In the genomic region with DNA sequence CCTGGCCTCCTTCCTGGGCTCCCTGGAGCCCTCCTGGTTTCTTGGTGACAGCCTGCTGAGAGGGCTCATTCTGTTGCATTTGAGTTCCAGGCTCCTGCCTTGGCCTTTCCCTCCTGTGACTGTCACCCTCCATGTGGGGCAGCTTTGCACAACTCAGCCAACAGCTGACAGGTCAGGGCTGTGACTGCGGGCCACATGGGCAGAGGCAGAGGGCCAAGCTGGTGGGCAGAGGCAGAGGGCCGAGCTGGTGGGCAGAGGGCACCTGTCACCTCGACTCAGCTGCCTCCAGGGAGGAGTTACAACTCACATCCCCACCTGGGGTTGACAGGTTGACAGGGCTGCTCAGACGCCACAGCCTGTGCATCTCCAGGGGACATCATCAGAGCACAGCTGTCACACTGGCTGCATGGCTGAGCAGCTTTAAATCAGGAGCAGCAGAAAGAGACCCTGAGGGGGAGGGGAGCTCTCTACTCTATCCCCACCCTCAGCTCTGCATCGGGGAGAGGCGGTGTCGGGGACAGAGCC, we compare ENCODE assay signal across 24 cellular contexts. TPM values are rescaled to one million over a fixed set of nuclear protein-coding genes. Genes with fewer than 3 reads are reported as not detected.
DNase-seq lines count a peak whose midpoint lies in the region; ATAC-seq, FAIRE-seq and TF ChIP-seq lines count a peak whose summit lies in the region.
"Had no signal": no experiment of that assay in that cellular context is flagged by ENCODE, and none has a peak within 500 bp of the region (broad histone marks: within the 10 kb centered on the region; RNA-seq: fewer than 3 reads in every experiment).

No MANE protein-coding gene starts in this region.

- H3K9me3 Mint-ChIP-seq in activated CD4-positive, alpha-beta T cell treated with anti-CD3 and anti-CD28 coated beads, Interleukin-2, amount 10 ng/mL, durations not matched to agents 7 days and 5 days, result no peaks in the 10 kb centered on the region
- no peaks in the 10 kb centered on the region for H3K9me3 Mint-ChIP-seq in stimulated activated memory B cell treated with anti-CD40 and anti-IgM and Interleukin-4, amounts not matched to agents 10 μg/mL and 1 μg/mL and 100 μg/mL, for 72 hours
- H3K9me3 Mint-ChIP-seq in effector memory CD8-positive, alpha-beta T cell, result no peaks in the 10 kb centered on the region
- H3K9me3 Mint-ChIP-seq: dendritic cell treated with granulocyte-macrophage colony-stimulating factor and Interleukin-4, amounts not matched to agents 40 ng/mL and 50 ng/mL, for 4 days; stimulated activated naive CD8-positive, alpha-beta T cell treated with anti-CD3 and anti-CD28 coated beads, Interleukin-15, Interleukin-2, amounts not matched to agents 100 ng/mL and 50 ng/mL, for 24 hours had no signal

- in situ Hi-C loops in K562 (cut with MboI), result no loop called here

- H4K20me1 ChIP-seq in K562 (replicated peaks; ENCODE audit: control insufficient read depth, insufficient read depth, low read length), result peaks cover 5% of the 10 kb centered on the region

- no peak for FAIRE-seq in K562 (lab: Jason Lieb, UNC)
- FAIRE-seq: A549, islet of Langerhans had no signal

- WGBS in K562 (ENCODE audit: insufficient coverage, low coverage, missing lambda C conversion rate), result under 1% methylated on average over 7 of the region's 7 CpGs

- H3K4me3 ChIP-seq in K562, result no peak overlapping the region
- H3K4me3 ChIP-seq: A549, hepatocyte, lung, MG63, sigmoid colon, upper lobe of left lung had no signal

- no peak overlapping the region; a peak in 1 of 4 replicates for H3K9ac ChIP-seq in K562 (ENCODE audit: insufficient read depth in 1 of 2, low read depth in 2 of 2, low read length in 2 of 2)
- H3K9ac ChIP-seq: parathyroid adenoma had no signal

- TF ChIP-seq CTCF in K562 (IDR thresholded peaks at IDR 0.05 in 2 of 3, conservative IDR thresholded peaks at IDR 0.05 in 1 of 3; ENCODE audit: insufficient read depth in 2 of 3, low read depth in 1 of 3, low read length in 3 of 3), result no peak

- H3K27ac ChIP-seq in K562 (ENCODE audit: extremely low read depth, low read depth, low read length), result no peak overlapping the region
- H3K27ac ChIP-seq: A549, brain microvascular endothelial cell, C4-2B, hepatocyte, parathyroid adenoma, sigmoid colon, upper lobe of left lung had no signal

- H3K27me3 ChIP-seq in K562 (ENCODE audit: control insufficient read depth in 2 of 2, insufficient read depth in 2 of 2, low read length in 2 of 2), result peaks cover 16 to 27% of the 10 kb centered on the region in 2 experiments
- H3K27me3 ChIP-seq: brain microvascular endothelial cell, hepatocyte, MG63, sigmoid colon, upper lobe of left lung had no signal

- H3K9me3 ChIP-seq in K562 (replicated peaks; ENCODE audit: control insufficient read depth, insufficient read depth, low read depth, low read length), result no peaks in the 10 kb centered on the region
- H3K9me3 ChIP-seq: A549, MG63, sigmoid colon, upper lobe of left lung had no signal

- TF ChIP-seq POLR2A in K562 (conservative IDR thresholded peaks at IDR 0.05), result no peak

- no peak overlapping the region for H3K4me3 Mint-ChIP-seq in activated CD4-positive, alpha-beta T cell treated with anti-CD3 and anti-CD28 coated beads, Interleukin-2, amount 10 ng/mL, durations not matched to agents 7 days and 5 days
- no peak overlapping the region for H3K4me3 Mint-ChIP-seq in stimulated activated memory B cell treated with anti-CD40 and anti-IgM and Interleukin-4, amounts not matched to agents 10 μg/mL and 1 μg/mL and 100 μg/mL, for 72 hours
- H3K4me3 Mint-ChIP-seq in effector memory CD8-positive, alpha-beta T cell, result no peak overlapping the region
- H3K4me3 Mint-ChIP-seq: dendritic cell treated with granulocyte-macrophage colony-stimulating factor and Interleukin-4, amounts not matched to agents 40 ng/mL and 50 ng/mL, for 4 days; stimulated activated naive CD8-positive, alpha-beta T cell treated with anti-CD3 and anti-CD28 coated beads, Interleukin-15, Interleukin-2, amounts not matched to agents 100 ng/mL and 50 ng/mL, for 24 hours had no signal

- H3K36me3 ChIP-seq in K562 (ENCODE audit: control insufficient read depth, insufficient read depth, low read length), result no peaks in the 10 kb centered on the region
- H3K36me3 ChIP-seq: brain microvascular endothelial cell, MG63, sigmoid colon, upper lobe of left lung had no signal

- H3K36me3 Mint-ChIP-seq in activated CD4-positive, alpha-beta T cell treated with anti-CD3 and anti-CD28 coated beads, Interleukin-2, amount 10 ng/mL, durations not matched to agents 7 days and 5 days (ENCODE audit: low read depth), result peaks cover 43% of the 10 kb centered on the region
- no peaks in the 10 kb centered on the region for H3K36me3 Mint-ChIP-seq in stimulated activated memory B cell treated with anti-CD40 and anti-IgM and Interleukin-4, amounts not matched to agents 10 μg/mL and 1 μg/mL and 100 μg/mL, for 72 hours
- peaks cover 6% of the 10 kb centered on the region for H3K36me3 Mint-ChIP-seq in effector memory CD8-positive, alpha-beta T cell (ENCODE audit: insufficient read depth)

- H3K79me2 ChIP-seq in K562 (ENCODE audit: control insufficient read depth, insufficient read depth, low read length), result no peaks in the 10 kb centered on the region
- H3K79me2 ChIP-seq: hepatocyte, parathyroid adenoma had no signal

- CTCF ChIA-PET in activated CD4-positive, alpha-beta T cell treated with anti-CD3 and anti-CD28 coated beads, Interleukin-2, amount 10 ng/mL, durations not matched to agents 7 days and 5 days (lab: Charles Lee), result interaction anchor here (1.1 to 1.6 kb wide), 2 partner anchors 14 to 21 kb away, joined by 3 read pairs; partner anchors contain the start of gene ANTXRL
- CTCF ChIA-PET in K562 (lab: Yijun Ruan, JAX; ENCODE audit: low intra/inter-chr PET ratio), result no interaction called here

- H2AFZ ChIP-seq in K562 (ENCODE audit: low read depth, low read length), result no peak overlapping the region
- H2AFZ ChIP-seq: hepatocyte, parathyroid adenoma had no signal

- peaks cover 36% of the 10 kb centered on the region for H3K4me1 Mint-ChIP-seq in activated CD4-positive, alpha-beta T cell treated with anti-CD3 and anti-CD28 coated beads, Interleukin-2, amount 10 ng/mL, durations not matched to agents 7 days and 5 days
- peaks cover 16% of the 10 kb centered on the region for H3K4me1 Mint-ChIP-seq in stimulated activated memory B cell treated with anti-CD40 and anti-IgM and Interleukin-4, amounts not matched to agents 10 μg/mL and 1 μg/mL and 100 μg/mL, for 72 hours
- peaks cover 12 to 17% of the 10 kb centered on the region in 2 donors for H3K4me1 Mint-ChIP-seq in effector memory CD8-positive, alpha-beta T cell (ENCODE audit: low read depth in 2 of 2)

- ATAC-seq in K562 (peak; percentile 10; the same call in 1 of the 3 replicates), HG02571 (IDR thresholded peaks at IDR 0.05; ENCODE audit: unreplicated experiment) (no peak)
- peak; percentile 3 for ATAC-seq in stimulated activated memory B cell treated with anti-CD40 and anti-IgM and Interleukin-4, amounts not matched to agents 10 μg/mL and 1 μg/mL and 100 μg/mL, for 72 hours
- no peak for ATAC-seq in effector memory CD8-positive, alpha-beta T cell (replicated peaks)

- peaks cover 3 to 10% of the 10 kb centered on the region in 2 experiments; a peak in 4 of 5 replicates for H3K4me1 ChIP-seq in K562 (replicated peaks in 1 of 2; ENCODE audit: control insufficient read depth in 2 of 2, insufficient read depth in 2 of 2, low read length in 2 of 2)
- H3K4me1 ChIP-seq: A549, parathyroid adenoma, sigmoid colon, upper lobe of left lung had no signal

- TF ChIP-seq RAD21 in K562 (CRISPR knock-in tag; conservative IDR thresholded peaks at IDR 0.05 in 1 of 2, IDR thresholded peaks at IDR 0.05 in 1 of 2), result no peak

- TF ChIP-seq EP300 in K562 (IDR thresholded peaks at IDR 0.05; ENCODE audit: low read length), result no peak

- no peaks in the 10 kb centered on the region for H3K27me3 Mint-ChIP-seq in activated CD4-positive, alpha-beta T cell treated with anti-CD3 and anti-CD28 coated beads, Interleukin-2, amount 10 ng/mL, durations not matched to agents 7 days and 5 days
- H3K27me3 Mint-ChIP-seq in stimulated activated memory B cell treated with anti-CD40 and anti-IgM and Interleukin-4, amounts not matched to agents 10 μg/mL and 1 μg/mL and 100 μg/mL, for 72 hours, result no peaks in the 10 kb centered on the region
- H3K27me3 Mint-ChIP-seq in effector memory CD8-positive, alpha-beta T cell, result no peaks in the 10 kb centered on the region
- H3K27me3 Mint-ChIP-seq: dendritic cell treated with granulocyte-macrophage colony-stimulating factor and Interleukin-4, amounts not matched to agents 40 ng/mL and 50 ng/mL, for 4 days; stimulated activated naive CD8-positive, alpha-beta T cell treated with anti-CD3 and anti-CD28 coated beads, Interleukin-15, Interleukin-2, amounts not matched to agents 100 ng/mL and 50 ng/mL, for 24 hours had no signal

- H3K27ac Mint-ChIP-seq in activated CD4-positive, alpha-beta T cell treated with anti-CD3 and anti-CD28 coated beads, Interleukin-2, amount 10 ng/mL, durations not matched to agents 7 days and 5 days, result peak overlapping the region; percentile 38
- no peak overlapping the region for H3K27ac Mint-ChIP-seq in stimulated activated memory B cell treated with anti-CD40 and anti-IgM and Interleukin-4, amounts not matched to agents 10 μg/mL and 1 μg/mL and 100 μg/mL, for 72 hours
- H3K27ac Mint-ChIP-seq in effector memory CD8-positive, alpha-beta T cell, result no peak overlapping the region
- H3K27ac Mint-ChIP-seq: dendritic cell treated with granulocyte-macrophage colony-stimulating factor and Interleukin-4, amounts not matched to agents 40 ng/mL and 50 ng/mL, for 4 days; stimulated activated naive CD8-positive, alpha-beta T cell treated with anti-CD3 and anti-CD28 coated beads, Interleukin-15, Interleukin-2, amounts not matched to agents 100 ng/mL and 50 ng/mL, for 24 hours had no signal

- DNase-seq in activated CD4-positive, alpha-beta T cell treated with anti-CD3 and anti-CD28 coated beads, Interleukin-2, amount 10 ng/mL, durations not matched to agents 7 days and 5 days, result no peak
- no peak for DNase-seq in activated CD4-positive, alpha-beta T cell treated with anti-CD3 and anti-CD28 coated beads for 4 hours
- peak; percentile 65 for DNase-seq in NAMALWA (ENCODE audit: low spot score)
- no peak for DNase-seq in K562 (ENCODE audit: extremely low read depth in 1 of 4, low spot score in 3 of 4)
- DNase-seq in DMS114 treated with DMSO at 0.1 percent for 48 hours (lab: John Stamatoyannopoulos, UW; ENCODE audit: unreplicated experiment), result no peak
- no peak for DNase-seq in effector memory CD8-positive, alpha-beta T cell
- DNase-seq: brain microvascular endothelial cell, IMR-90, MG63, NCI-H187, NCI-H446 treated with DMSO at 0.1 percent for 48 hours, sigmoid colon had no signal

- no TSS peak for BruUV-seq in K562 (replicated peaks; lab: Mats Ljungman, UMichigan)

- H3K4me2 ChIP-seq in K562 (ENCODE audit: insufficient read depth, low read length), result no peak overlapping the region
- H3K4me2 ChIP-seq: A549, hepatocyte had no signal

- POLR2A ChIA-PET in activated CD4-positive, alpha-beta T cell treated with anti-CD3 and anti-CD28 coated beads, Interleukin-2, amount 10 ng/mL, durations not matched to agents 7 days and 5 days (lab: Charles Lee), result interaction anchor here (0.6 kb wide), 1 partner anchor 322 kb away, joined by 4 read pairs; no protein-coding TSS in a partner anchor
- POLR2A ChIA-PET in K562 (lab: Yijun Ruan, JAX), result interaction anchor here (0.6 to 1.1 kb wide), 4 partner anchors 11 to 1656 kb away, joined by 3 read pairs; no protein-coding TSS in a partner anchor

- intact Hi-C loops in K562 (cut with micrococcal nuclease), result no loop called here

- peaks cover 2% of the 10 kb centered on the region for H3K9me1 ChIP-seq in K562 (ENCODE audit: control insufficient read depth, insufficient read depth, low read length)

RNA-seq across cellular contexts. Expression of gene ANTXRL, which starts 20.8 kb away (rescaled TPM):
- under 1 TPM; 0.52 to 0.57 TPM for total RNA-seq in activated CD4-positive, alpha-beta T cell treated with anti-CD3 and anti-CD28 coated beads, Interleukin-2, amount 10 ng/mL, durations not matched to agents 7 days and 5 days
- not detected in 2 replicates for total RNA-seq in K562 (2011; cell fraction: chromatin; rRNA removed; ENCODE audit: low replicate concordance)
- total RNA-seq in K562 (2011; cell fraction: nucleolus; rRNA removed), result not detected in 2 replicates
- not detected in 2 replicates for total RNA-seq in K562 (2011; cell fraction: nucleoplasm; rRNA removed)
- total RNA-seq in K562 (2014; rRNA removed), result not detected in 2 replicates
- total RNA-seq in K562 (2014; rRNA removed; fragmentation: Illumina TruSeq; extraction: Trizol), result not detected in 2 replicates
- not detected in 2 replicates for total RNA-seq in K562 (2015; rRNA removed; fragmentation: Illumina TruSeq; extraction: Trizol)
- not detected in 2 replicates for total RNA-seq in K562 (2021)
- not detected in 2 replicates for polyA plus RNA-seq in K562 (2011; rRNA removed)
- polyA plus RNA-seq in K562 (2011; cell fraction: cytosol; rRNA removed), result not detected in 2 replicates
- polyA plus RNA-seq in K562 (2011; cell fraction: nucleus; rRNA removed), result not detected in 2 replicates
- 0.07 TPM in 1 of 2 replicates, not detected in the other for polyA plus RNA-seq in K562 (2012)
- polyA plus RNA-seq in K562 (2014; fragmentation: Illumina TruSeq; extraction: Trizol), result not detected in 2 replicates
- polyA plus RNA-seq in K562 (2014; fragmentation: Nextera tagmentation; extraction: Ambion mirVana), result not detected
- polyA plus RNA-seq in K562 (2014; rRNA removed), result not detected in 2 replicates
- polyA minus RNA-seq in K562 (2011; rRNA and poly(A)+ RNA removed), result not detected in 2 replicates
- not detected in 2 replicates for polyA minus RNA-seq in K562 (2011; cell fraction: cytosol; rRNA and poly(A)+ RNA removed)
- polyA minus RNA-seq in K562 (2011; cell fraction: nucleus; rRNA and poly(A)+ RNA removed), result not detected in 2 replicates
- total RNA-seq: fibroblast of villous mesenchyme, hepatocyte, IMR-90, lung, sigmoid colon, upper lobe of left lung had no signal
- polyA plus RNA-seq: hepatocyte, IMR-90, lung, sigmoid colon had no signal

Comparison
In these comparisons a context has a peak if more than half of its experiments do, and no peak if none do; other contexts are left out.
1. ATAC-seq: peak in K562 (single experiment) and stimulated activated memory B cell treated with anti-CD40 and anti-IgM and Interleukin-4, amounts not matched to agents 10 μg/mL and 1 μg/mL and 100 μg/mL, for 72 hours (single experiment); none in effector memory CD8-positive, alpha-beta T cell (single experiment) and HG02571 (single experiment).